Comparison of ENCODE assay signal across 8 cellular contexts in the genomic region with DNA sequence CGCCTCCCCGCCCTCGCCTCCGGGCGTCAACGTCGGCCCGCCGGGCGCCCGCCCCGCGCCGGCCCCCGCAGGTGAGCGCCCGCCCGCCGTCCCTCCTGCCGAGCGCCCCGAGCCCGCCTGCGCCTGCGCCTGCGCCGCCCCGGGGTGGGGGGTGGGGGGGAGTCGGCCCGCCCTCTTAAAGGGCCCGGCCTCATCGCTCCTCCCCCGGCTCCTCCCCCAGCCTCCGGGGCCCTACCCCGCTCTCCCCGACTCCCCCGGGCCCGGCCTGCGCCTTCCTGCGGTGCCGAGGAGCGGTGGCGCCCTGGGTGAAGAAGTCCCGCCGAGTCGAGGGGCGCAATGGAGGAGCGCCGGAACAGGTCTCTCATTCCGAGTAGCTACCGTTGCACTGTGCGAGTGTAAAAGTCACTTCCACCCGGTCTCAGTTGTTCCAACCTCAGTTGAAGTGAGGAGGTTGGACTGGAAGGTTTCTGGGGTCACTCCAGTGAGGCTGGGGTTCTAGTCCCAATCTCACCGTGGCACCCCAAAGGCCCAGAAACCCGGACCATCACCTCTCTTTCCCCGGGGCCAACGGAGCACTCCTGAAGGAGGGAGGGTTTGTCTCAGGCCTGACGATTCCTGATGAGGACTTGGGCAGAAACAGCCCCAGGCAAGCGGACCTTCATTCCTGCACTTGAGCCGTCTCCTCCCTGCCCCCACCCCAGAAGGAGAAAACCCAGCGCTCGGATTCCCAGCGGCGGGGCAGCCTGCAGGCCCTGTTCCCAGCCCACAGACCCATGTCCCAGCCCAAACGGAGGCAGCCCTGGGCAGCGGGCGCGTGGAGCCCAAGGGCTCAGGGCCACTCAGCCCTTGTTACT. TPM values are rescaled to one million over a fixed set of nuclear protein-coding genes. Genes with fewer than 3 reads are reported as not detected.
DNase-seq lines count a peak whose midpoint lies in the region; ATAC-seq, FAIRE-seq and TF ChIP-seq lines count a peak whose summit lies in the region.

No MANE protein-coding gene starts in this region.

- no peaks in the 10 kb centered on the region for H3K27me3 Mint-ChIP-seq in T-helper 2 cell treated with Interferon-gamma antibody and Interleukin-4, amounts not matched to agents 5 μg/mL and 100 μg/mL, for 36 hours (ENCODE audit: low read depth)
- no peaks in the 10 kb centered on the region for H3K27me3 Mint-ChIP-seq in astrocyte (ENCODE audit: low read depth, unreplicated experiment)

- no peak for FAIRE-seq in astrocyte (lab: Jason Lieb, UNC)

- H3K79me2 ChIP-seq in astrocyte (ENCODE audit: insufficient read depth, low read length): peaks cover 18% of the 10 kb centered on the region
- peaks cover 34% of the 10 kb centered on the region for H3K79me2 ChIP-seq in hepatocyte

- peaks cover 23% of the 10 kb centered on the region for H4K20me1 ChIP-seq in astrocyte (ENCODE audit: insufficient read depth, low read length)
- H4K20me1 ChIP-seq in hepatocyte (ENCODE audit: insufficient read depth, poor library complexity, severe bottlenecking): peaks cover 16% of the 10 kb centered on the region

- H3K27me3 ChIP-seq in astrocyte (ENCODE audit: insufficient read depth, low read length) (no peaks in the 10 kb centered on the region), hepatocyte (no peaks in the 10 kb centered on the region)

- 20% methylated on average over 26 of the region's 68 CpGs for WGBS in hepatocyte (ENCODE audit: low lambda C conversion rate, missing lambda C conversion rate)

- H3K4me3 ChIP-seq in astrocyte (ENCODE audit: insufficient read depth, low read depth, low read length) (peak overlapping the region; percentile 56), hepatocyte (peak overlapping the region; percentile 41), retinal pigment epithelial cell (ENCODE audit: low read length) (peak overlapping the region; percentile 50)

- peak overlapping the region; percentile 71 for H3K9ac ChIP-seq in astrocyte (ENCODE audit: low read length)

- peak; percentile 46 for ATAC-seq in HG02678 (IDR thresholded peaks at IDR 0.05; ENCODE audit: unreplicated experiment)
- ATAC-seq in HG03378 (IDR thresholded peaks at IDR 0.05; ENCODE audit: unreplicated experiment): no peak

- H3K4me1 Mint-ChIP-seq in T-helper 2 cell treated with Interferon-gamma antibody and Interleukin-4, amounts not matched to agents 5 μg/mL and 100 μg/mL, for 36 hours (ENCODE audit: low read depth): peaks cover 34% of the 10 kb centered on the region
- peaks cover 22% of the 10 kb centered on the region for H3K4me1 Mint-ChIP-seq in astrocyte (ENCODE audit: low read depth, unreplicated experiment)

- H3K27ac ChIP-seq in astrocyte (ENCODE audit: low read depth, low read length): peak overlapping the region; percentile 25
- peak overlapping the region; percentile 79 for H3K27ac ChIP-seq in hepatocyte

- TF ChIP-seq CTCF in GM10266 (IDR thresholded peaks at IDR 0.05; ENCODE audit: control insufficient read depth, insufficient read depth, low read depth, missing control alignments): no peak
- no peak for TF ChIP-seq CTCF in astrocyte (IDR thresholded peaks at IDR 0.05; ENCODE audit: insufficient read depth, low read depth, low read length)
- TF ChIP-seq CTCF in hepatocyte (IDR thresholded peaks at IDR 0.05; ENCODE audit: poor library complexity): no peak
- no peak for TF ChIP-seq CTCF in retinal pigment epithelial cell (conservative IDR thresholded peaks at IDR 0.05; ENCODE audit: low read depth, low read length)

- no peaks in the 10 kb centered on the region for H3K9me2 ChIP-seq in hepatocyte (replicated peaks; ENCODE audit: insufficient read depth)

- H3K36me3 ChIP-seq in astrocyte (ENCODE audit: insufficient read depth, low read length) (no peaks in the 10 kb centered on the region), hepatocyte (replicated peaks; ENCODE audit: insufficient read depth, low read depth) (no peaks in the 10 kb centered on the region)

- peaks cover 17% of the 10 kb centered on the region for H3K36me3 Mint-ChIP-seq in T-helper 2 cell treated with Interferon-gamma antibody and Interleukin-4, amounts not matched to agents 5 μg/mL and 100 μg/mL, for 36 hours (ENCODE audit: low read depth)
- H3K36me3 Mint-ChIP-seq in astrocyte (ENCODE audit: low read depth, unreplicated experiment): no peaks in the 10 kb centered on the region

- H3K4me2 ChIP-seq in astrocyte (ENCODE audit: low read length) (peak overlapping the region; percentile 87), hepatocyte (peak overlapping the region; percentile 100)

- H2AFZ ChIP-seq in astrocyte (ENCODE audit: low read depth, low read length) (peak overlapping the region; percentile 99), hepatocyte (peak overlapping the region; percentile 93)

- no peaks in the 10 kb centered on the region for H3K9me3 Mint-ChIP-seq in T-helper 2 cell treated with Interferon-gamma antibody and Interleukin-4, amounts not matched to agents 5 μg/mL and 100 μg/mL, for 36 hours
- H3K9me3 Mint-ChIP-seq in astrocyte (ENCODE audit: unreplicated experiment): no peaks in the 10 kb centered on the region

- H3K4me3 Mint-ChIP-seq in T-helper 2 cell treated with Interferon-gamma antibody and Interleukin-4, amounts not matched to agents 5 μg/mL and 100 μg/mL, for 36 hours: peak overlapping the region; percentile 69
- peak overlapping the region; percentile 84 for H3K4me3 Mint-ChIP-seq in astrocyte (ENCODE audit: unreplicated experiment)

- DNase-seq in GM10266 (ENCODE audit: extremely low spot score) (peak; percentile 100), NCI-H1436 treated with DMSO at 0.1 percent for 48 hours (lab: John Stamatoyannopoulos, UW) (peak; percentile 37), astrocyte (ENCODE audit: low read depth) (peak; percentile 38), hepatocyte (ENCODE audit: low spot score) (peak; percentile 93), retinal pigment epithelial cell (ENCODE audit: low read depth) (no peak)
- peak; percentile 85 for DNase-seq in T-helper 2 cell treated with Interferon-gamma antibody and Interleukin-4, amounts not matched to agents 5 μg/mL and 100 μg/mL, for 36 hours (ENCODE audit: low spot score)

- H3K9me3 ChIP-seq in astrocyte (ENCODE audit: insufficient read depth, low read depth, low read length): no peaks in the 10 kb centered on the region
- H3K9me3 ChIP-seq in hepatocyte (ENCODE audit: low read depth): no peaks in the 10 kb centered on the region

- peak overlapping the region; percentile 70 for H3K27ac Mint-ChIP-seq in T-helper 2 cell treated with Interferon-gamma antibody and Interleukin-4, amounts not matched to agents 5 μg/mL and 100 μg/mL, for 36 hours
- peak overlapping the region; percentile 75 for H3K27ac Mint-ChIP-seq in astrocyte (ENCODE audit: unreplicated experiment)

- H3K4me1 ChIP-seq in astrocyte (ENCODE audit: insufficient read depth, low read length) (peaks cover 26% of the 10 kb centered on the region), hepatocyte (ENCODE audit: insufficient read depth) (peaks cover 31% of the 10 kb centered on the region)

RNA-seq across cellular contexts. Expression of a gene that starts 1.5 kb away (rescaled TPM):
- 37.1 and 39.1 TPM in 2 replicates for total RNA-seq in astrocyte
- total RNA-seq in hepatocyte: 9.0 and 11.6 TPM in 2 replicates
- 5.9 and 6.7 TPM in 2 replicates for polyA plus RNA-seq in hepatocyte
